ENCODE assay signal across 8 cellular contexts in the genomic region with DNA sequence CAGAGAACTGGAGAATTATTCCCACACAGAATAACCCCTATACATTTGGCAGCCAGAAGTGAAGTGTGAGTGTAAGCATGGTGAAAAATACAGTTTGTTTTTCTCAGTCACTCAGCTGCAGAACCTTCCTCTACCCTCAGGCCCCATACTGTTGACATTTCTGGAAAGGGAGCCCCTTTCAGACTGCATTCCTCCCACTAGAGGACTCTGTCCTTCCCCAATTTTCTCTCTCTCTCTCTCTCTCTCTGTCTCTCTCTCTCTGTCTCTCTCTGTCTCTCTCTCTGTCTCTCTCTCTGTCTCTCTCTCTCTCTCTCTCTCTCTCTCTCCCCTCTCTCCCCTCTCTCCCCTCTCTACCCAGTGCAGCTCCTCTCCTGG.
DNase-seq lines count a peak whose midpoint lies in the region; ATAC-seq and TF ChIP-seq lines count a peak whose summit lies in the region.

No MANE protein-coding gene starts in this region.

- peaks cover 8% of the 10 kb centered on the region for H3K4me1 Mint-ChIP-seq in activated CD4-positive, alpha-beta T cell treated with anti-CD3 and anti-CD28 coated beads, Interleukin-2, amount 10 ng/mL, durations not matched to agents 24 days and 14 days
- H3K4me1 Mint-ChIP-seq in activated CD4-positive, alpha-beta T cell treated with anti-CD3 and anti-CD28 coated beads, Interleukin-2, amount 10 ng/mL, durations not matched to agents 7 days and 5 days, result peaks cover 6% of the 10 kb centered on the region

- TF ChIP-seq CTCF in IMR-90 (conservative IDR thresholded peaks at IDR 0.05; ENCODE audit: low read depth, low read length) (peak; percentile 56), brain microvascular endothelial cell (IDR thresholded peaks at IDR 0.05; ENCODE audit: low read depth, low read length, missing control alignments) (peak; percentile 71), liver (IDR thresholded peaks at IDR 0.05; ENCODE audit: low read depth, low read length, missing input control) (peak; percentile 34)

- H3K9me1 ChIP-seq in IMR-90 (ENCODE audit: insufficient read depth, low read length), result peaks cover 20% of the 10 kb centered on the region

- no peak overlapping the region for H2AK9ac ChIP-seq in IMR-90 (replicated peaks; ENCODE audit: low read depth, low read length, poor library complexity)

- H2BK15ac ChIP-seq in IMR-90 (ENCODE audit: low read depth, low read length), result peak overlapping the region; percentile 75; the same call in 1 of the 3 replicates

- H3K27me3 ChIP-seq in BLaER1, result no peaks in the 10 kb centered on the region
- no peaks in the 10 kb centered on the region for H3K27me3 ChIP-seq in IMR-90 (ENCODE audit: control insufficient read depth, insufficient read depth, low read length)
- H3K27me3 ChIP-seq in brain microvascular endothelial cell (replicated peaks), result no peaks in the 10 kb centered on the region
- H3K27me3 ChIP-seq in liver (ENCODE audit: control insufficient read depth in 4 of 4, insufficient read depth in 4 of 4, low read length in 3 of 4), result no peaks in the 10 kb centered on the region

- ATAC-seq in IMR-90 (ENCODE audit: low read depth), result peak; percentile 53; the same call in 1 of the 2 replicates
- ATAC-seq in GM19035 (IDR thresholded peaks at IDR 0.05; ENCODE audit: unreplicated experiment), result no peak

- dilution Hi-C loops in IMR-90 (cut with HindIII; ENCODE audit: low sequenced_read_pairs, unreplicated experiment), result no loop called here

- no peaks in the 10 kb centered on the region for H3K79me1 ChIP-seq in IMR-90 (ENCODE audit: low read depth in 1 of 2, low read length in 2 of 2)

- peak; percentile 44 for TF ChIP-seq RAD21 in IMR-90 (IDR thresholded peaks at IDR 0.05; ENCODE audit: low read length)
- peak; percentile 21 to 31 for TF ChIP-seq RAD21 in liver (IDR thresholded peaks at IDR 0.05)

- DNase-seq in IMR-90 (peak; percentile 66), brain microvascular endothelial cell (peak; percentile 37), middle frontal gyrus (ENCODE audit: extremely low spot score, low spot score) (no peak)
- DNase-seq in activated CD4-positive, alpha-beta T cell treated with anti-CD3 and anti-CD28 coated beads, Interleukin-2, amount 10 ng/mL, durations not matched to agents 24 days and 14 days, result no peak
- DNase-seq in activated CD4-positive, alpha-beta T cell treated with anti-CD3 and anti-CD28 coated beads, Interleukin-2, amount 10 ng/mL, durations not matched to agents 7 days and 5 days, result no peak

- H2BK5ac ChIP-seq in IMR-90 (ENCODE audit: low read depth, low read length, poor library complexity, severe bottlenecking), result peak overlapping the region; percentile 21

- CTCF ChIA-PET in IMR-90 (lab: Yijun Ruan, JAX), result interaction anchor here (0.6 to 1.3 kb wide), 9 partner anchors 10 to 469 kb away, joined by 3 to 5 read pairs (median 3); no protein-coding TSS in a partner anchor
- CTCF ChIA-PET in activated CD4-positive, alpha-beta T cell treated with anti-CD3 and anti-CD28 coated beads, Interleukin-2, amount 10 ng/mL, durations not matched to agents 7 days and 5 days (lab: Charles Lee), result interaction anchor here (1.0 kb wide), 1 partner anchor 139 kb away, joined by 3 read pairs; no protein-coding TSS in a partner anchor

- peak overlapping the region; percentile 80 for H2BK20ac ChIP-seq in IMR-90 (ENCODE audit: low read depth, low read length)

- H2AFZ ChIP-seq in IMR-90 (replicated peaks; ENCODE audit: low read length, poor library complexity), result peak overlapping the region; percentile 9

- H4K5ac ChIP-seq in IMR-90 (ENCODE audit: low read depth, low read length), result peak overlapping the region; percentile 48

- H3K4me1 ChIP-seq in BLaER1 (peaks cover 74% of the 10 kb centered on the region), IMR-90 (ENCODE audit: control insufficient read depth, insufficient read depth, low read length) (peaks cover 22% of the 10 kb centered on the region), liver (ENCODE audit: control insufficient read depth in 4 of 4, insufficient read depth in 4 of 4, low read length in 3 of 4) (no peaks in the 10 kb centered on the region)

- intact Hi-C loops in IMR-90 (cut with micrococcal nuclease), result loop anchor here (1.0 kb wide), 1 partner anchor 140 kb away; no protein-coding TSS in a partner anchor
- intact Hi-C loops in activated CD4-positive, alpha-beta T cell treated with anti-CD3 and anti-CD28 coated beads, Interleukin-2, amount 10 ng/mL, durations not matched to agents 24 days and 14 days (cut with micrococcal nuclease), result no loop called here

- H3K56ac ChIP-seq in IMR-90 (ENCODE audit: extremely low read depth, insufficient read depth, low read length), result no peak overlapping the region

- H3K36me3 Mint-ChIP-seq in activated CD4-positive, alpha-beta T cell treated with anti-CD3 and anti-CD28 coated beads, Interleukin-2, amount 10 ng/mL, durations not matched to agents 24 days and 14 days (ENCODE audit: low read depth), result no peaks in the 10 kb centered on the region
- no peaks in the 10 kb centered on the region for H3K36me3 Mint-ChIP-seq in activated CD4-positive, alpha-beta T cell treated with anti-CD3 and anti-CD28 coated beads, Interleukin-2, amount 10 ng/mL, durations not matched to agents 7 days and 5 days (ENCODE audit: low read depth)

- in situ Hi-C loops in IMR-90 (cut with MboI; ENCODE audit: low sequenced_read_pairs), result no loop called here
- in situ Hi-C loops in brain microvascular endothelial cell (cut with HindIII; ENCODE audit: low pct_ligation_motif_present, low sequenced_read_pairs), result no loop called here

- no peak overlapping the region for H3K4me3 Mint-ChIP-seq in activated CD4-positive, alpha-beta T cell treated with anti-CD3 and anti-CD28 coated beads, Interleukin-2, amount 10 ng/mL, durations not matched to agents 24 days and 14 days
- no peak overlapping the region for H3K4me3 Mint-ChIP-seq in activated CD4-positive, alpha-beta T cell treated with anti-CD3 and anti-CD28 coated beads, Interleukin-2, amount 10 ng/mL, durations not matched to agents 7 days and 5 days

- H3K36me3 ChIP-seq in BLaER1, result no peaks in the 10 kb centered on the region
- H3K36me3 ChIP-seq in IMR-90 (ENCODE audit: control insufficient read depth, insufficient read depth, low read length), result no peaks in the 10 kb centered on the region
- H3K36me3 ChIP-seq in brain microvascular endothelial cell (replicated peaks), result no peaks in the 10 kb centered on the region
- no peaks in the 10 kb centered on the region for H3K36me3 ChIP-seq in liver (ENCODE audit: control insufficient read depth in 4 of 4, insufficient read depth in 3 of 4, low read depth in 1 of 4, low read length in 3 of 4)

- peak overlapping the region; percentile 48; the same call in 1 of the 2 replicates for H3K4ac ChIP-seq in IMR-90 (ENCODE audit: low read depth, low read length)

- H4K8ac ChIP-seq in IMR-90 (ENCODE audit: low read depth in 2 of 2, low read length in 2 of 2), result peak overlapping the region in 1 of 2 experiments; percentile 78; a peak in 2 of 4 replicates

- peak overlapping the region; percentile 72 for H3K14ac ChIP-seq in IMR-90 (replicated peaks; ENCODE audit: low read depth, low read length)

- peaks cover 41% of the 10 kb centered on the region for H3K27me3 Mint-ChIP-seq in activated CD4-positive, alpha-beta T cell treated with anti-CD3 and anti-CD28 coated beads, Interleukin-2, amount 10 ng/mL, durations not matched to agents 24 days and 14 days
- H3K27me3 Mint-ChIP-seq in activated CD4-positive, alpha-beta T cell treated with anti-CD3 and anti-CD28 coated beads, Interleukin-2, amount 10 ng/mL, durations not matched to agents 7 days and 5 days, result peaks cover 49% of the 10 kb centered on the region

- H3K9ac ChIP-seq in BLaER1 (no peak overlapping the region), IMR-90 (ENCODE audit: low read depth, low read length) (no peak overlapping the region), liver (ENCODE audit: low read depth in 1 of 2, low read length in 2 of 2) (no peak overlapping the region)

- H3K27ac Mint-ChIP-seq in activated CD4-positive, alpha-beta T cell treated with anti-CD3 and anti-CD28 coated beads, Interleukin-2, amount 10 ng/mL, durations not matched to agents 24 days and 14 days, result no peak overlapping the region
- no peak overlapping the region for H3K27ac Mint-ChIP-seq in activated CD4-positive, alpha-beta T cell treated with anti-CD3 and anti-CD28 coated beads, Interleukin-2, amount 10 ng/mL, durations not matched to agents 7 days and 5 days

- peak overlapping the region; percentile 48 for H2BK120ac ChIP-seq in IMR-90 (ENCODE audit: low read depth, low read length)

- no TSS peak for BruUV-seq in IMR-90 (replicated peaks; lab: Mats Ljungman, UMichigan)

- H3K4me3 ChIP-seq in BLaER1 (no peak overlapping the region), IMR-90 (ENCODE audit: insufficient read depth, low read depth, low read length) (no peak overlapping the region), brain microvascular endothelial cell (ENCODE audit: low read depth, low read length) (no peak overlapping the region), liver (ENCODE audit: low read depth in 1 of 3, low read length in 3 of 3) (no peak overlapping the region)

- H2AK5ac ChIP-seq in IMR-90 (ENCODE audit: low read depth, low read length), result peak overlapping the region; percentile 64; the same call in 1 of the 2 replicates

- H3K4me2 ChIP-seq in BLaER1 (peak overlapping the region; percentile 63), IMR-90 (ENCODE audit: low read depth, low read length) (no peak overlapping the region)

- H3K23ac ChIP-seq in IMR-90 (ENCODE audit: low read depth, low read length), result peak overlapping the region; percentile 51; the same call in 1 of the 2 replicates

- H3K9me3 ChIP-seq in BLaER1, result no peaks in the 10 kb centered on the region
- H3K9me3 ChIP-seq in IMR-90 (ENCODE audit: control insufficient read depth, insufficient read depth, low read length), result no peaks in the 10 kb centered on the region
- no peaks in the 10 kb centered on the region for H3K9me3 ChIP-seq in liver (ENCODE audit: control insufficient read depth in 4 of 4, low read length in 3 of 4)

- TF ChIP-seq POLR2A in IMR-90 (IDR thresholded peaks at IDR 0.05; ENCODE audit: low read depth, low read length), result no peak

- no peak overlapping the region for H3K27ac ChIP-seq in BLaER1
- no peak overlapping the region for H3K27ac ChIP-seq in IMR-90 (ENCODE audit: insufficient read depth, low read length)
- no peak overlapping the region for H3K27ac ChIP-seq in brain microvascular endothelial cell
- no peak overlapping the region for H3K27ac ChIP-seq in liver (ENCODE audit: low read depth in 1 of 2, low read length in 2 of 2)

- H3K9me3 Mint-ChIP-seq in activated CD4-positive, alpha-beta T cell treated with anti-CD3 and anti-CD28 coated beads, Interleukin-2, amount 10 ng/mL, durations not matched to agents 24 days and 14 days, result no peaks in the 10 kb centered on the region
- H3K9me3 Mint-ChIP-seq in activated CD4-positive, alpha-beta T cell treated with anti-CD3 and anti-CD28 coated beads, Interleukin-2, amount 10 ng/mL, durations not matched to agents 7 days and 5 days, result no peaks in the 10 kb centered on the region

- H4K91ac ChIP-seq in IMR-90 (ENCODE audit: insufficient read depth, low read depth, low read length), result peak overlapping the region; percentile 66

- peak overlapping the region; percentile 55; the same call in 1 of the 2 replicates for H3K18ac ChIP-seq in IMR-90 (ENCODE audit: low read depth, low read length)

- POLR2A ChIA-PET in IMR-90 (lab: Charles Lee; ENCODE audit: unreplicated experiment), result no interaction called here
- POLR2A ChIA-PET in activated CD4-positive, alpha-beta T cell treated with anti-CD3 and anti-CD28 coated beads, Interleukin-2, amount 10 ng/mL, durations not matched to agents 7 days and 5 days (lab: Charles Lee), result no interaction called here

- H4K20me1 ChIP-seq in BLaER1 (no peaks in the 10 kb centered on the region; the same call in 1 of the 2 replicates), IMR-90 (ENCODE audit: insufficient read depth, low read length) (no peaks in the 10 kb centered on the region)

Comparison
In these comparisons a context has a peak if more than half of its experiments do, and no peak if none do; other contexts are left out.
1. DNase-seq: peak in IMR-90 (single experiment) and brain microvascular endothelial cell (single experiment); none in middle frontal gyrus (single experiment), activated CD4-positive, alpha-beta T cell treated with anti-CD3 and anti-CD28 coated beads, Interleukin-2, amount 10 ng/mL, durations not matched to agents 24 days and 14 days (single experiment) and activated CD4-positive, alpha-beta T cell treated with anti-CD3 and anti-CD28 coated beads, Interleukin-2, amount 10 ng/mL, durations not matched to agents 7 days and 5 days (single experiment).
2. Peak in every context shown above with its lines, with median percentiles within 50 percentile points of each other: CTCF ChIP-seq.